8 cellular contexts compared by ENCODE assay signal in the genomic region with DNA sequence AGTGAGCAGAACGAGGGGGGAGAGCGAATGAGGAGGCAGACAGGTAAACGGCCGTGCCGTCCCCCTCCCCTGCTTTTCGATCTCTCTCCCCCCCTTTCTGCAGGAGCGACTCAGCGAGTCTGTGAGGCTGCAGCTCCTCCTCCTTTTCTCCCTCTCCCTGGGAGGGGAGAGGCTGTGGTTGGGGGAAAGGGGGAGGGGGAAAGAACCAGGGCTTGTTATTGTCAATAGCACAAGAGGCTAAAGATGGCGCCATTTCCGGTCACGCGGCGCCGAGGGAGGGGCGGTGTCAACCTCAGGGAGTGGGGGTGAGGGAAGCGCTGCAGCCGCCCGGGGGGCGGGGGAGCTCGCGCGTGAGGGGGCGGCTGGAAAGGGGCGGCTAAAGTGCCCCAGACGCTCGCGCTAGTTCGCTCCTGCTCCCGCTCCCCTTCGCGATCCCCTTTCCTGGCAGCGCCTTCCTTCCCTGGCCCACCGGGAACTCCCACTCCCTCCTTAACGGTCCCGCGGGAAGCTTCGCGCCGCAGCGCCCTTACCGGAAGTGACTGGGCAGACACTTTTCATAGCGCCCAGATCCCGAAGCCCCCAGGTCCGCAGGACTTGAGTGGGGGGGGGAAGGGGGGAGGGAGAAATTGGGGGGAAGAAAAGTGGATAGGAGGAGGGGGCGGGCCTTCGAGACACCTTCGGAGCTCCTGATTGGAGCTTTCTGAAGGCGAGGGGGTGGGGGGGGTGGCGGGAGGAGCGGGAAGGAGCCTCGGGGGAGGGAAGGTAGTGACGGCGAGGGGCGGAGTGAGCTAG. TPM values are rescaled to one million over a fixed set of nuclear protein-coding genes. Genes with fewer than 3 reads are reported as not detected.
DNase-seq lines count a peak whose midpoint lies in the region; ATAC-seq lines count a peak whose summit lies in the region.

A gene (minus strand): TSS at position 121 of the 792 bp plus-strand sequence. CDS start 324 bp downstream, outside the sequence.

- no peaks in the 10 kb centered on the region for H4K20me1 ChIP-seq in BLaER1

- peaks cover 24% of the 10 kb centered on the region for H3K4me1 ChIP-seq in BLaER1

- H3K36me3 ChIP-seq in BLaER1, result peaks cover 5% of the 10 kb centered on the region

- DNase-seq in NCI-H69 (lab: John Stamatoyannopoulos, UW) (peak; percentile 96), cortex of kidney (lab: John Stamatoyannopoulos, UW) (peak; percentile 21), left lobe of liver (ENCODE audit: low spot score) (peak; percentile 92)
- peak; percentile 87 for DNase-seq in activated CD4-positive, alpha-beta T cell treated with anti-CD3 and anti-CD28 coated beads, Interleukin-2, amount 50 U/mL, for 1 hour
- DNase-seq in stimulated activated CD4-positive, alpha-beta T cell treated with anti-CD3 and anti-CD28 coated beads, Interleukin-2, amount 100 ng/mL, for 24 hours, result peak; percentile 86 to 90

- H3K4me2 ChIP-seq in BLaER1, result peak within 1 kb of the TSS; percentile 72

- peak within 1 kb of the TSS; percentile 90 for H3K27ac ChIP-seq in BLaER1

- no peaks in the 10 kb centered on the region for H3K27me3 ChIP-seq in BLaER1

- no peaks in the 10 kb centered on the region for H3K9me3 ChIP-seq in BLaER1

- peak within 1 kb of the TSS; percentile 71 for H3K4me3 ChIP-seq in BLaER1

- peak within 1 kb of the TSS; percentile 85 for H3K9ac ChIP-seq in BLaER1

- peak; percentile 81 for ATAC-seq in GM19328 (IDR thresholded peaks at IDR 0.05; ENCODE audit: unreplicated experiment)
- ATAC-seq in HG03520 (IDR thresholded peaks at IDR 0.05; ENCODE audit: unreplicated experiment), result peak; percentile 77
- peak; percentile 90 for ATAC-seq in left lobe of liver

RNA-seq across cellular contexts. Expression of the gene that starts here (rescaled TPM):
- 11.3 TPM for total RNA-seq in left lobe of liver

Comparison
In these comparisons a context has a peak if more than half of its experiments do, and no peak if none do; other contexts are left out.
1. Peak in every context shown above with its lines: DNase-seq, ATAC-seq, H3K4me3 ChIP-seq and H3K27ac ChIP-seq.
2. DNase-seq: peak in every context shown above with its lines; median percentile 96 in NCI-H69; 92 in left lobe of liver; 88 in stimulated activated CD4-positive, alpha-beta T cell treated with anti-CD3 and anti-CD28 coated beads, Interleukin-2, amount 100 ng/mL, for 24 hours; 87 in activated CD4-positive, alpha-beta T cell treated with anti-CD3 and anti-CD28 coated beads, Interleukin-2, amount 50 U/mL, for 1 hour; 21 in cortex of kidney.